In genomic region chr11:2446590-2447252, GRCh38 we compare ENCODE assay signal across 14 cellular contexts.
DNase-seq lines count a peak whose midpoint lies in the region; ATAC-seq and TF ChIP-seq lines count a peak whose summit lies in the region.
"Had no signal": no experiment of that assay in that cellular context is flagged by ENCODE, and none has a peak within 500 bp of the region (broad histone marks: within the 10 kb centered on the region; RNA-seq: fewer than 3 reads in every experiment).

No MANE protein-coding gene starts in this region.

- H3K79me2 ChIP-seq in SU-DHL-6 (ENCODE audit: insufficient read depth, low read length), result no peaks in the 10 kb centered on the region

- no peaks in the 10 kb centered on the region for H3K9me2 ChIP-seq in SU-DHL-6 (replicated peaks; ENCODE audit: insufficient read depth, low read length)

- peak overlapping the region; percentile 39 for H3K9ac ChIP-seq in SU-DHL-6 (ENCODE audit: low read length)

- no peaks in the 10 kb centered on the region for H3K36me3 Mint-ChIP-seq in stimulated activated memory B cell treated with anti-CD40 and anti-IgM and Interleukin-4, amounts not matched to agents 10 μg/mL and 1 μg/mL and 100 μg/mL, for 72 hours

- no peaks in the 10 kb centered on the region for H4K20me1 ChIP-seq in SU-DHL-6 (ENCODE audit: low read depth, low read length)

- peak overlapping the region; percentile 80 for H3K27ac Mint-ChIP-seq in stimulated activated memory B cell treated with anti-CD40 and anti-IgM and Interleukin-4, amounts not matched to agents 10 μg/mL and 1 μg/mL and 100 μg/mL, for 72 hours

- peaks cover 60% of the 10 kb centered on the region for H3K4me1 Mint-ChIP-seq in stimulated activated memory B cell treated with anti-CD40 and anti-IgM and Interleukin-4, amounts not matched to agents 10 μg/mL and 1 μg/mL and 100 μg/mL, for 72 hours

- 0 out of 2 replicates have a peak, but pooled peaks cover 3% of the 10 kb centered on the region for H3F3A ChIP-seq in SU-DHL-6 (ENCODE audit: insufficient read depth)

- peak overlapping the region; percentile 57 for H2AFZ ChIP-seq in SU-DHL-6 (ENCODE audit: low read depth, low read length, severe bottlenecking)

- no peaks in the 10 kb centered on the region for H3K27me3 Mint-ChIP-seq in stimulated activated memory B cell treated with anti-CD40 and anti-IgM and Interleukin-4, amounts not matched to agents 10 μg/mL and 1 μg/mL and 100 μg/mL, for 72 hours

- no peak for TF ChIP-seq CTCF in SU-DHL-6 (IDR thresholded peaks at IDR 0.05; ENCODE audit: insufficient read depth, low read length, poor library complexity, severe bottlenecking)

- H3K4me3 Mint-ChIP-seq in stimulated activated memory B cell treated with anti-CD40 and anti-IgM and Interleukin-4, amounts not matched to agents 10 μg/mL and 1 μg/mL and 100 μg/mL, for 72 hours, result peak overlapping the region; percentile 92

- peak overlapping the region; percentile 21 for H3K4me3 ChIP-seq in SU-DHL-6 (ENCODE audit: insufficient read depth, low read length, poor library complexity, severe bottlenecking)

- DNase-seq in SIG-M5 treated with dmso at 0.1 percent for 504 hours (lab: John Stamatoyannopoulos, UW; ENCODE audit: unreplicated experiment) (peak; percentile 20), SIG-M5 (lab: John Stamatoyannopoulos, UW) (no peak), germinal center (ENCODE audit: low spot score) (peak; percentile 68), 8988T (no peak), DMS53 treated with DMSO at 0.1 percent for 48 hours (lab: John Stamatoyannopoulos, UW; ENCODE audit: unreplicated experiment) (no peak)
- DNase-seq: activated effector memory CD4-positive, alpha-beta T cell treated with anti-CD3 and anti-CD28 coated beads, Interleukin-2, amount 50 U/mL, for 16 hours; kidney glomerular epithelial cell; RPMI8226 had no signal

- no peaks in the 10 kb centered on the region for H3K9me3 ChIP-seq in SU-DHL-6 (ENCODE audit: insufficient read depth, low read length)
- H3K9me3 ChIP-seq: tibial artery had no signal

- peak overlapping the region; percentile 48 for H3K4me2 ChIP-seq in SU-DHL-6 (ENCODE audit: low read depth, low read length, poor library complexity, severe bottlenecking)

- no peak for ATAC-seq in stimulated activated memory B cell treated with anti-CD40 and anti-IgM and Interleukin-4, amounts not matched to agents 10 μg/mL and 1 μg/mL and 100 μg/mL, for 72 hours
- no peak for ATAC-seq in HG02623 (IDR thresholded peaks at IDR 0.05; ENCODE audit: unreplicated experiment)

- no peaks in the 10 kb centered on the region for H3K9me3 Mint-ChIP-seq in stimulated activated memory B cell treated with anti-CD40 and anti-IgM and Interleukin-4, amounts not matched to agents 10 μg/mL and 1 μg/mL and 100 μg/mL, for 72 hours

- H3K36me3 ChIP-seq in SU-DHL-6 (ENCODE audit: low read length), result no peaks in the 10 kb centered on the region
- H3K36me3 ChIP-seq: tibial artery had no signal

- no peaks in the 10 kb centered on the region for H3K27me3 ChIP-seq in SU-DHL-6 (ENCODE audit: low read length)

- peak overlapping the region; percentile 30 for H3K27ac ChIP-seq in SU-DHL-6 (ENCODE audit: low read depth, low read length)
- H3K27ac ChIP-seq: 22Rv1, epithelial cell of prostate, tibial artery had no signal

Comparison
In these comparisons a context has a peak if more than half of its experiments do, and no peak if none do; other contexts are left out.
1. DNase-seq: peak in SIG-M5 treated with dmso at 0.1 percent for 504 hours (single experiment) and germinal center (single experiment); none in SIG-M5 (single experiment), 8988T (single experiment) and DMS53 treated with DMSO at 0.1 percent for 48 hours (single experiment).